In genomic region chr1:89681045-89681729, GRCh38 we compare ENCODE assay signal across 13 cellular contexts.
DNase-seq lines count a peak whose midpoint lies in the region; ATAC-seq and TF ChIP-seq lines count a peak whose summit lies in the region.
"Had no signal": no experiment of that assay in that cellular context is flagged by ENCODE, and none has a peak within 500 bp of the region (broad histone marks: within the 10 kb centered on the region; RNA-seq: fewer than 3 reads in every experiment).

No MANE protein-coding gene starts in this region.

- H3K9ac ChIP-seq in OCI-LY3 (ENCODE audit: low read length): no peak overlapping the region

- DNase-seq in CD1c-positive myeloid dendritic cell (ENCODE audit: extremely low spot score) (peak; percentile 65), NCI-H1694 (lab: John Stamatoyannopoulos, UW) (no peak), HCEC 1CT (no peak), cortex of kidney (lab: John Stamatoyannopoulos, UW) (no peak)
- DNase-seq: esophagus squamous epithelium; mesendoderm; NCI-H446 treated with DMSO at 0.1 percent for 48 hours; stimulated activated CD4-positive, alpha-beta T cell treated with anti-CD3 and anti-CD28 coated beads, Interleukin-15, amount 100 ng/mL, for 24 hours had no signal

- H3K4me1 ChIP-seq in OCI-LY3 (ENCODE audit: low read length): peaks cover 12% of the 10 kb centered on the region
- H3K4me1 ChIP-seq: esophagus squamous epithelium had no signal

- no peaks in the 10 kb centered on the region for H3K79me2 ChIP-seq in OCI-LY3 (ENCODE audit: low read length)

- ATAC-seq in GM18520 (IDR thresholded peaks at IDR 0.05; ENCODE audit: unreplicated experiment): peak; percentile 58
- peak; percentile 60 for ATAC-seq in HG02852 (IDR thresholded peaks at IDR 0.05; ENCODE audit: unreplicated experiment)
- ATAC-seq in HG03039 (IDR thresholded peaks at IDR 0.05; ENCODE audit: unreplicated experiment): no peak

- no peaks in the 10 kb centered on the region for H3K9me3 ChIP-seq in OCI-LY3 (ENCODE audit: insufficient read depth, low read length)
- H3K9me3 ChIP-seq: esophagus squamous epithelium had no signal

- peak overlapping the region; percentile 38; the same call in 1 of the 2 replicates for H3K4me3 ChIP-seq in OCI-LY3 (ENCODE audit: low read length)
- H3K4me3 ChIP-seq: esophagus squamous epithelium had no signal

- peaks cover 8% of the 10 kb centered on the region for H3K36me3 ChIP-seq in OCI-LY3 (replicated peaks; ENCODE audit: low read depth, low read length)
- H3K36me3 ChIP-seq: esophagus squamous epithelium had no signal

- no peak for TF ChIP-seq CTCF in OCI-LY3 (IDR thresholded peaks at IDR 0.05; ENCODE audit: low read depth, low read length)

- peak overlapping the region; percentile 69 for H3K4me2 ChIP-seq in OCI-LY3 (ENCODE audit: low read length)

- no peaks in the 10 kb centered on the region for H4K20me1 ChIP-seq in OCI-LY3 (ENCODE audit: insufficient read depth, low read length)

- H3K27ac ChIP-seq in OCI-LY3 (ENCODE audit: low read length): peak overlapping the region; percentile 71
- H3K27ac ChIP-seq: esophagus squamous epithelium, HL-60 had no signal

- no peaks in the 10 kb centered on the region for H3K27me3 ChIP-seq in OCI-LY3 (ENCODE audit: low read depth, low read length)
- H3K27me3 ChIP-seq: esophagus squamous epithelium had no signal

- H2AFZ ChIP-seq in OCI-LY3 (ENCODE audit: low read depth, low read length): no peak overlapping the region
